ENCODE assay signal across 7 cellular contexts in the genomic region with DNA sequence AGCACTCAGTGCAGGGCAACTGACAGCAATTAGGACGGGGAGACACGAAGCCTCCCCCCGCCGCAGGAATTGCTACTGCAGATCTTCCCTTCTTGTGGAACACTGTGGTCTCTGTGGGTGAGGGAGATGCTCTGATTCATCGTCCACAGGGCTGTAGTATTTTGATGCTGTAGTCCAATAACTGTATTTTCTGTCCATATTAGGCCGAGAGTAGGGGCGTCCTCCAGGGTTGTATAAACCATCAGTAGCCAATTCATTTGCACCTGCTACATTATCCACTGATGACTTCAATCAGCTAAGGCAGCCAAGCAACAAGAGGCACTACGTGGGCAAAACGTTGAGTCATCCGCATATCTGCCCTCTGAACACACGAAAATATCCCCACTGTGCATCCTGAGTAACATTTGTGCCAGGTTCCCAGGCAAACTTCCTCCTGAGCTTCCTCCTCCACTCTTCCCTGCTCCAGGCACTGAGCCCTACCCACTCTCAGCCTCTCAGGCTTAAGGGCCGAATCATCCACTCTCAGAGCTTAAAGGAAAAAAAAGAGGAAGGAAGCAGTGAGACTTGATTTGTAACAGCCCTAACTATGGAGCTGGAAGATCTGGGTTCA.
DNase-seq lines count a peak whose midpoint lies in the region; ATAC-seq, FAIRE-seq and TF ChIP-seq lines count a peak whose summit lies in the region.

No MANE protein-coding gene starts in this region.

- no peaks in the 10 kb centered on the region for H4K20me1 ChIP-seq in H9 (ENCODE audit: control insufficient read depth, insufficient read depth, insufficient read length)

- H3K9ac ChIP-seq in H9 (ENCODE audit: extremely low read depth, insufficient read length, low read length), result no peak overlapping the region

- ATAC-seq in stimulated activated effector memory CD8-positive, alpha-beta T cell treated with anti-CD3 and anti-CD28 coated beads, Interleukin-12 subunit alpha, Interleukin-12 subunit beta, amount 100 ng/mL, for 72 hours, result peak; percentile 60
- ATAC-seq in GM21576 (IDR thresholded peaks at IDR 0.05; ENCODE audit: unreplicated experiment), result no peak

- no peak overlapping the region for H4K5ac ChIP-seq in H9 (ENCODE audit: insufficient read length, low read depth, low read length)

- no peaks in the 10 kb centered on the region for H3K79me2 ChIP-seq in H9 (ENCODE audit: insufficient read depth, low read length)

- no peak overlapping the region for H3K27ac ChIP-seq in H9 (ENCODE audit: insufficient read length, low read depth, low read length)
- H3K27ac ChIP-seq in small intestine (ENCODE audit: low read depth in 1 of 2, low read length in 1 of 2), result peak overlapping the region in 1 of 2 donors; percentile 52

- H3K27me3 ChIP-seq in H9 (ENCODE audit: insufficient read depth, low read length) (no peaks in the 10 kb centered on the region), small intestine (ENCODE audit: control insufficient read depth in 2 of 2, insufficient read depth in 2 of 2, low read length in 2 of 2) (no peaks in the 10 kb centered on the region)

- no peaks in the 10 kb centered on the region for H3K9me3 Mint-ChIP-seq in H9
- peaks cover 5% of the 10 kb centered on the region for H3K9me3 Mint-ChIP-seq in stimulated activated effector memory CD8-positive, alpha-beta T cell treated with anti-CD3 and anti-CD28 coated beads, Interleukin-12 subunit alpha, Interleukin-12 subunit beta, amount 100 ng/mL, for 72 hours

- H2BK120ac ChIP-seq in H9 (ENCODE audit: low read depth, low read length, poor library complexity, severe bottlenecking), result no peak overlapping the region

- DNase-seq in H9, result no peak
- DNase-seq in RKO (ENCODE audit: low spot score), result peak; percentile 52
- peak; percentile 68 for DNase-seq in fibroblast of mammary gland (ENCODE audit: low read depth)
- DNase-seq in stimulated activated effector memory CD8-positive, alpha-beta T cell treated with anti-CD3 and anti-CD28 coated beads, Interleukin-12 subunit alpha, Interleukin-12 subunit beta, amount 100 ng/mL, for 72 hours (ENCODE audit: low spot score in 2 of 2), result no peak
- DNase-seq in small intestine, result no peak
- no peak for DNase-seq in foreskin melanocyte

- no peak overlapping the region for H2BK5ac ChIP-seq in H9 (ENCODE audit: insufficient read length, low read length)

- TF ChIP-seq CTCF in H9 (conservative IDR thresholded peaks at IDR 0.05) (no peak), fibroblast of mammary gland (conservative IDR thresholded peaks at IDR 0.05; ENCODE audit: control insufficient read depth, insufficient read depth, low read depth, low read length) (no peak)

- H3K27ac Mint-ChIP-seq in H9, result no peak overlapping the region; a peak in 2 of 7 replicates
- H3K27ac Mint-ChIP-seq in stimulated activated effector memory CD8-positive, alpha-beta T cell treated with anti-CD3 and anti-CD28 coated beads, Interleukin-12 subunit alpha, Interleukin-12 subunit beta, amount 100 ng/mL, for 72 hours, result no peak overlapping the region

- H3K14ac ChIP-seq in H9 (ENCODE audit: insufficient read depth, low read length), result no peak overlapping the region

- peak overlapping the region; percentile 37 for H3T11ph ChIP-seq in H9 (ENCODE audit: low read length)

- H3K18ac ChIP-seq in H9 (ENCODE audit: insufficient read length, low read depth, low read length), result no peak overlapping the region

- H4K8ac ChIP-seq in H9 (replicated peaks; ENCODE audit: insufficient read length, low read depth, low read length), result no peak overlapping the region

- H3K9me3 ChIP-seq in H9 (ENCODE audit: control insufficient read depth, low read depth, low read length) (no peaks in the 10 kb centered on the region), small intestine (ENCODE audit: control insufficient read depth, low read depth) (no peaks in the 10 kb centered on the region)

- H3K4ac ChIP-seq in H9 (ENCODE audit: low read depth, low read length), result no peak overlapping the region

- H3K4me2 ChIP-seq in H9 (ENCODE audit: insufficient read depth, insufficient read length, low read length), result no peak overlapping the region

- peaks cover 11% of the 10 kb centered on the region; the same call in 1 of the 2 replicates for H3K4me1 ChIP-seq in H9 (ENCODE audit: insufficient read depth, low read length)
- H3K4me1 ChIP-seq in small intestine (ENCODE audit: control insufficient read depth in 2 of 2, insufficient read depth in 1 of 2, low read depth in 1 of 2, low read length in 1 of 2), result no peaks in the 10 kb centered on the region

- H3K4me3 ChIP-seq in fibroblast of mammary gland (ENCODE audit: control insufficient read depth, low read depth, low read length) (no peak overlapping the region), small intestine (ENCODE audit: low read depth in 1 of 2, low read length in 2 of 2) (no peak overlapping the region)

- H3K4me1 Mint-ChIP-seq in H9, result peaks cover 15 to 29% of the 10 kb centered on the region in 2 experiments
- H3K4me1 Mint-ChIP-seq in stimulated activated effector memory CD8-positive, alpha-beta T cell treated with anti-CD3 and anti-CD28 coated beads, Interleukin-12 subunit alpha, Interleukin-12 subunit beta, amount 100 ng/mL, for 72 hours, result peaks cover 10% of the 10 kb centered on the region

- no peak overlapping the region for H2BK20ac ChIP-seq in H9 (ENCODE audit: low read depth, low read length, poor library complexity, severe bottlenecking)

- H3K36me3 ChIP-seq in small intestine (ENCODE audit: control insufficient read depth in 2 of 2, insufficient read depth in 2 of 2, low read length in 2 of 2), result no peaks in the 10 kb centered on the region

- no peak overlapping the region for H2AFZ ChIP-seq in H9 (ENCODE audit: low read length)

- FAIRE-seq in small intestine (lab: Jason Lieb, UNC), result no peak

- no peaks in the 10 kb centered on the region for H3K27me3 Mint-ChIP-seq in H9 (ENCODE audit: low read depth)

- H3K56ac ChIP-seq in H9 (ENCODE audit: insufficient read length, low read depth, low read length), result no peak overlapping the region

- no peak overlapping the region for H2BK12ac ChIP-seq in H9 (ENCODE audit: insufficient read length, low read depth, low read length)

- H3K23me2 ChIP-seq in H9 (ENCODE audit: insufficient read length, low read depth, low read length, poor library complexity, severe bottlenecking), result no peaks in the 10 kb centered on the region

- H2AK5ac ChIP-seq in H9 (ENCODE audit: insufficient read length, low read length), result no peak overlapping the region

- no peak overlapping the region for H3K23ac ChIP-seq in H9 (ENCODE audit: insufficient read length, low read depth, low read length)

- no peak overlapping the region for H4K91ac ChIP-seq in H9 (ENCODE audit: insufficient read length, low read depth, low read length)

- WGBS in H9 (ENCODE audit: extremely low coverage, insufficient read length, low lambda C conversion rate), result no CpG with 5 or more reads among the region's 12 CpGs
- WGBS in small intestine, 3 donors, result 54 to 67% (median 59%) methylated on average over 12 of the region's 12 CpGs

- H3K79me1 ChIP-seq in H9 (ENCODE audit: insufficient read depth, low read depth, low read length, poor library complexity, severe bottlenecking), result no peaks in the 10 kb centered on the region

- no peak overlapping the region for H3K4me3 Mint-ChIP-seq in H9
- no peak overlapping the region for H3K4me3 Mint-ChIP-seq in stimulated activated effector memory CD8-positive, alpha-beta T cell treated with anti-CD3 and anti-CD28 coated beads, Interleukin-12 subunit alpha, Interleukin-12 subunit beta, amount 100 ng/mL, for 72 hours

- peaks cover 0 to 2% (median 0%) of the 10 kb centered on the region in 3 experiments; a peak in 1 of 7 replicates for H3K36me3 Mint-ChIP-seq in H9 (ENCODE audit: insufficient read depth in 1 of 3, low read depth in 3 of 3)
- H3K36me3 Mint-ChIP-seq in stimulated activated effector memory CD8-positive, alpha-beta T cell treated with anti-CD3 and anti-CD28 coated beads, Interleukin-12 subunit alpha, Interleukin-12 subunit beta, amount 100 ng/mL, for 72 hours, result no peaks in the 10 kb centered on the region

- H2BK15ac ChIP-seq in H9 (ENCODE audit: low read depth, low read length), result no peak overlapping the region

Comparison
In these comparisons a context has a peak if more than half of its experiments do, and no peak if none do; other contexts are left out.
1. DNase-seq: peak in RKO (single experiment) and fibroblast of mammary gland (single experiment); none in H9 (single experiment), stimulated activated effector memory CD8-positive, alpha-beta T cell treated with anti-CD3 and anti-CD28 coated beads, Interleukin-12 subunit alpha, Interleukin-12 subunit beta, amount 100 ng/mL, for 72 hours (0 of 2), small intestine (single experiment) and foreskin melanocyte (single experiment).